ENCODE assay signal across 1 cellular context in genomic region chr19:41795031-41795461, GRCh38.
A peak's percentile ranks its signal among the peaks of the same experiment; 100 is the strongest.
TF ChIP-seq lines count a peak whose summit lies in the region.

No MANE protein-coding gene starts in this region.

TF ChIP-seq in HepG2, 621 proteins besides CTCF, POLR2A, EP300 and RAD21:
- no peak for TF ChIP-seq FOXA1 (IDR thresholded peaks at IDR 0.05)
- 0 out of 2 replicates have a peak, but pooled peaks have one; percentile 22 for TF ChIP-seq FOXA1 (CRISPR knock-in tag; IDR thresholded peaks at IDR 0.05)
- TF ChIP-seq HMG20A (CRISPR knock-in tag; IDR thresholded peaks at IDR 0.05; ENCODE audit: borderline replicate concordance): no peak
